ENCODE assay signal across 13 cellular contexts in the genomic region with DNA sequence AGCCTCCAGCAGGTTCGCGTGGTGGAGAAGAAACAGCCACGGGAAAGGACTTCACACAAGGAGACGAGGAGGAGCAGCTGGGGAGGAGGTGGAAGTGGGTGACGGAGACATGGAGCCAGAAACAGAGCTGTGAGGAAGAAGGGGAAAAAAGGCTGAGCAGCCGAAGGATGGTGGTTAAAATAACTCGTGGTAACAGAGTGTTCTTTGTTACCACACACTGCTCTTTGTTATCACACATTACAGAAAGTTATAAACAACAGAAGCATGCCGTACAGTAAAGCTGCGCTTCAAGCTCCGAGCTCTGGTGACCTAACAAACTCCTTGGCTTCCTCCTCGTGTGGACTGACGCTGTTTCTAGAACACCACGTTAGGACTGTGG.
DNase-seq lines count a peak whose midpoint lies in the region; ATAC-seq and TF ChIP-seq lines count a peak whose summit lies in the region.
"Had no signal": no experiment of that assay in that cellular context is flagged by ENCODE, and none has a peak within 500 bp of the region (broad histone marks: within the 10 kb centered on the region; RNA-seq: fewer than 3 reads in every experiment).

No MANE protein-coding gene starts in this region.

- H3K27ac ChIP-seq in muscle layer of colon (ENCODE audit: low read depth, low read length) (peak overlapping the region; percentile 57), upper lobe of right lung (no peak overlapping the region)
- H3K27ac ChIP-seq: 22Rv1, tibial artery had no signal

- H3K36me3 ChIP-seq in muscle layer of colon (ENCODE audit: insufficient read depth, low read length) (no peaks in the 10 kb centered on the region), upper lobe of right lung (no peaks in the 10 kb centered on the region)
- H3K36me3 ChIP-seq: tibial artery had no signal

- no peaks in the 10 kb centered on the region for H3K36me3 Mint-ChIP-seq in activated naive CD8-positive, alpha-beta T cell treated with anti-CD3 and anti-CD28 coated beads, Interleukin-2, amount 50 U/mL, for 24 hours (ENCODE audit: low read depth)
- peaks cover 9% of the 10 kb centered on the region for H3K36me3 Mint-ChIP-seq in activated naive CD8-positive, alpha-beta T cell treated with anti-CD3 and anti-CD28 coated beads for 36 hours
- H3K36me3 Mint-ChIP-seq: activated naive CD4-positive, alpha-beta T cell treated with anti-CD3 and anti-CD28 coated beads, Interleukin-2, amount 10 ng/mL, durations not matched to agents 7 days and 5 days had no signal

- H3K9me3 ChIP-seq in muscle layer of colon (ENCODE audit: low read length) (no peaks in the 10 kb centered on the region), upper lobe of right lung (no peaks in the 10 kb centered on the region)
- H3K9me3 ChIP-seq: tibial artery had no signal

- no peak for ATAC-seq in activated naive CD8-positive, alpha-beta T cell treated with anti-CD3 and anti-CD28 coated beads, Interleukin-2, amount 50 U/mL, for 24 hours
- peak; percentile 50 for ATAC-seq in upper lobe of right lung
- no peak for ATAC-seq in GM19467 (IDR thresholded peaks at IDR 0.05; ENCODE audit: unreplicated experiment)
- no peak for ATAC-seq in HG02938 (IDR thresholded peaks at IDR 0.05; ENCODE audit: unreplicated experiment)

- H3K4me3 ChIP-seq in muscle layer of colon (ENCODE audit: low read depth in 1 of 2, low read length in 2 of 2) (peak overlapping the region in 1 of 2 donors; percentile 4), upper lobe of right lung (no peak overlapping the region)
- H3K4me3 ChIP-seq: tibial artery had no signal

- peaks cover 4% of the 10 kb centered on the region for H3K9me3 Mint-ChIP-seq in activated naive CD8-positive, alpha-beta T cell treated with anti-CD3 and anti-CD28 coated beads, Interleukin-2, amount 50 U/mL, for 24 hours
- peaks cover 4% of the 10 kb centered on the region for H3K9me3 Mint-ChIP-seq in activated naive CD8-positive, alpha-beta T cell treated with anti-CD3 and anti-CD28 coated beads for 36 hours
- H3K9me3 Mint-ChIP-seq: activated naive CD4-positive, alpha-beta T cell treated with anti-CD3 and anti-CD28 coated beads, Interleukin-2, amount 10 ng/mL, durations not matched to agents 7 days and 5 days had no signal

- TF ChIP-seq CTCF in upper lobe of right lung (IDR thresholded peaks at IDR 0.05), result no peak

- no peak overlapping the region for H3K4me3 Mint-ChIP-seq in activated naive CD8-positive, alpha-beta T cell treated with anti-CD3 and anti-CD28 coated beads, Interleukin-2, amount 50 U/mL, for 24 hours
- H3K4me3 Mint-ChIP-seq in activated naive CD8-positive, alpha-beta T cell treated with anti-CD3 and anti-CD28 coated beads for 36 hours, result no peak overlapping the region
- H3K4me3 Mint-ChIP-seq: activated naive CD4-positive, alpha-beta T cell treated with anti-CD3 and anti-CD28 coated beads, Interleukin-2, amount 10 ng/mL, durations not matched to agents 7 days and 5 days; dendritic cell treated with granulocyte-macrophage colony-stimulating factor and Interleukin-4, amounts not matched to agents 40 ng/mL and 50 ng/mL, for 4 days had no signal

- H3K9ac ChIP-seq in muscle layer of colon (ENCODE audit: low read length), result no peak overlapping the region

- H3K4me1 ChIP-seq in muscle layer of colon (ENCODE audit: insufficient read depth, low read length) (peaks cover 37% of the 10 kb centered on the region), upper lobe of right lung (peaks cover 4% of the 10 kb centered on the region)

- peak overlapping the region; percentile 15 for H3K27ac Mint-ChIP-seq in activated naive CD8-positive, alpha-beta T cell treated with anti-CD3 and anti-CD28 coated beads, Interleukin-2, amount 50 U/mL, for 24 hours
- no peak overlapping the region for H3K27ac Mint-ChIP-seq in activated naive CD8-positive, alpha-beta T cell treated with anti-CD3 and anti-CD28 coated beads for 36 hours
- H3K27ac Mint-ChIP-seq: activated naive CD4-positive, alpha-beta T cell treated with anti-CD3 and anti-CD28 coated beads, Interleukin-2, amount 10 ng/mL, durations not matched to agents 7 days and 5 days; dendritic cell treated with granulocyte-macrophage colony-stimulating factor and Interleukin-4, amounts not matched to agents 40 ng/mL and 50 ng/mL, for 4 days had no signal

- intact Hi-C loops in upper lobe of right lung (cut with DNase I), result no loop called here

- peaks cover 2% of the 10 kb centered on the region for H3K27me3 Mint-ChIP-seq in activated naive CD8-positive, alpha-beta T cell treated with anti-CD3 and anti-CD28 coated beads, Interleukin-2, amount 50 U/mL, for 24 hours
- peaks cover 7% of the 10 kb centered on the region for H3K27me3 Mint-ChIP-seq in activated naive CD8-positive, alpha-beta T cell treated with anti-CD3 and anti-CD28 coated beads for 36 hours

- H3K27me3 ChIP-seq in muscle layer of colon (ENCODE audit: control insufficient read depth in 1 of 2, insufficient read depth in 2 of 2, low read length in 2 of 2) (no peaks in the 10 kb centered on the region), upper lobe of right lung (no peaks in the 10 kb centered on the region)
- H3K27me3 ChIP-seq: tibial artery had no signal

- no peak for DNase-seq in activated naive CD8-positive, alpha-beta T cell treated with anti-CD3 and anti-CD28 coated beads, Interleukin-2, amount 50 U/mL, for 24 hours
- DNase-seq in activated naive CD8-positive, alpha-beta T cell treated with anti-CD3 and anti-CD28 coated beads for 36 hours, result no peak
- DNase-seq in globus pallidus (ENCODE audit: low spot score) (peak; percentile 66), upper lobe of right lung (no peak)
- no peak for DNase-seq in stimulated activated CD4-positive, alpha-beta T cell treated with anti-CD3 and anti-CD28 coated beads, Interleukin-1b, Interleukin-23, amount 100 ng/mL, for 48 hours
- DNase-seq: activated naive CD4-positive, alpha-beta T cell treated with anti-CD3 and anti-CD28 coated beads, Interleukin-2, amount 10 ng/mL, durations not matched to agents 7 days and 5 days; NCI-H1092; tibial artery had no signal

- H3K4me1 Mint-ChIP-seq in activated naive CD8-positive, alpha-beta T cell treated with anti-CD3 and anti-CD28 coated beads, Interleukin-2, amount 50 U/mL, for 24 hours, result peaks cover 14% of the 10 kb centered on the region
- H3K4me1 Mint-ChIP-seq in activated naive CD8-positive, alpha-beta T cell treated with anti-CD3 and anti-CD28 coated beads for 36 hours, result peaks cover 14% of the 10 kb centered on the region
- H3K4me1 Mint-ChIP-seq: activated naive CD4-positive, alpha-beta T cell treated with anti-CD3 and anti-CD28 coated beads, Interleukin-2, amount 10 ng/mL, durations not matched to agents 7 days and 5 days had no signal
